Comparison of ENCODE assay signal across 19 cellular contexts in the genomic region with DNA sequence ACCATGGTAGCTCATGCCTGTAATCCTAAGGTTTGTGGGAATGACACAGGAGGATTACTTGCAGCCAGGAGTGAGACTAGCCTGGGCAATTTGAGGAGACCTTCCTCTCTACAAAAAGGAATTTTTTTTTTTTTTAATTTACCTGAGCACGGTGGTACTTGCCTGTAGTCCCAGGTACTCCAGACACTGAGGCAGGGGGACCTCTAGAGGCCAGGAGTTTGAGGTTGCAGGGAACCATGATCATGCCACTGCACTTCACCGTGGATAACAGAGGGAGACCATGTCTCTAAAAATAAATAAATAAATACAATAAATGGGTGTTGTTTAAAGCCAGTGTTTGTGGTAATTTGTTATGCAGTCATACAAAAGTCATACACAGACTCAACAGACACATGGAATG. TPM values are rescaled to one million over a fixed set of nuclear protein-coding genes. Genes with fewer than 3 reads are reported as not detected.
DNase-seq lines count a peak whose midpoint lies in the region; ATAC-seq, FAIRE-seq and TF ChIP-seq lines count a peak whose summit lies in the region.
"Had no signal": no experiment of that assay in that cellular context is flagged by ENCODE, and none has a peak within 500 bp of the region (broad histone marks: within the 10 kb centered on the region; RNA-seq: fewer than 3 reads in every experiment).

No MANE protein-coding gene starts in this region.

- H3K9me3 ChIP-seq in H9 (ENCODE audit: control insufficient read depth, low read depth, low read length): no peaks in the 10 kb centered on the region
- no peaks in the 10 kb centered on the region for H3K9me3 ChIP-seq in WERI-Rb-1 (ENCODE audit: severe bottlenecking)
- H3K9me3 ChIP-seq in SK-N-SH: no peaks in the 10 kb centered on the region
- H3K9me3 ChIP-seq: mucosa of descending colon, right atrium auricular region, uterus had no signal

- H3K36me3 Mint-ChIP-seq in activated naive CD4-positive, alpha-beta T cell treated with anti-CD3 and anti-CD28 coated beads for 36 hours (ENCODE audit: low read depth): peaks cover 21% of the 10 kb centered on the region
- peaks cover 21 to 22% of the 10 kb centered on the region in 2 donors for H3K36me3 Mint-ChIP-seq in activated naive CD4-positive, alpha-beta T cell treated with anti-CD3 and anti-CD28 coated beads, Interleukin-2, amount 50 U/mL, for 72 hours
- peaks cover 0 to 3% (median 2%) of the 10 kb centered on the region in 3 experiments; a peak in 3 of 7 replicates for H3K36me3 Mint-ChIP-seq in H9 (ENCODE audit: insufficient read depth in 1 of 3, low read depth in 3 of 3)
- peaks cover 26% of the 10 kb centered on the region for H3K36me3 Mint-ChIP-seq in stimulated activated memory B cell treated with anti-CD40 and anti-IgM and Interleukin-4, amounts not matched to agents 10 μg/mL and 1 μg/mL and 100 μg/mL, for 72 hours

- no peaks in the 10 kb centered on the region for H3K9me3 Mint-ChIP-seq in activated naive CD4-positive, alpha-beta T cell treated with anti-CD3 and anti-CD28 coated beads for 36 hours
- no peaks in the 10 kb centered on the region for H3K9me3 Mint-ChIP-seq in activated naive CD4-positive, alpha-beta T cell treated with anti-CD3 and anti-CD28 coated beads, Interleukin-2, amount 50 U/mL, for 72 hours
- H3K9me3 Mint-ChIP-seq in H9: no peaks in the 10 kb centered on the region
- H3K9me3 Mint-ChIP-seq in stimulated activated memory B cell treated with anti-CD40 and anti-IgM and Interleukin-4, amounts not matched to agents 10 μg/mL and 1 μg/mL and 100 μg/mL, for 72 hours: no peaks in the 10 kb centered on the region
- H3K9me3 Mint-ChIP-seq: CD8-positive, alpha-beta memory T cell had no signal

- no peak overlapping the region for H3K4ac ChIP-seq in H9 (ENCODE audit: low read depth, low read length)

- H3K4me3 ChIP-seq in WERI-Rb-1 (ENCODE audit: low read depth, low read length) (no peak overlapping the region), SK-N-SH (ENCODE audit: low read depth in 2 of 2, low read length in 1 of 2) (no peak overlapping the region)
- H3K4me3 ChIP-seq: mucosa of descending colon, right atrium auricular region, uterus had no signal

- no peak overlapping the region for H3K56ac ChIP-seq in H9 (ENCODE audit: insufficient read length, low read depth, low read length)

- H3K27me3 Mint-ChIP-seq in activated naive CD4-positive, alpha-beta T cell treated with anti-CD3 and anti-CD28 coated beads for 36 hours (ENCODE audit: low read depth): no peaks in the 10 kb centered on the region
- peaks cover 51% of the 10 kb centered on the region for H3K27me3 Mint-ChIP-seq in H9 (ENCODE audit: low read depth)
- no peaks in the 10 kb centered on the region for H3K27me3 Mint-ChIP-seq in stimulated activated memory B cell treated with anti-CD40 and anti-IgM and Interleukin-4, amounts not matched to agents 10 μg/mL and 1 μg/mL and 100 μg/mL, for 72 hours

- no peak overlapping the region for H2AK5ac ChIP-seq in H9 (ENCODE audit: insufficient read length, low read length)

- H3K27me3 ChIP-seq in H9 (ENCODE audit: insufficient read depth, low read length) (peaks cover 9% of the 10 kb centered on the region; the same call in 1 of the 2 replicates), WERI-Rb-1 (ENCODE audit: insufficient read depth, low read depth, severe bottlenecking) (no peaks in the 10 kb centered on the region), SK-N-SH (ENCODE audit: insufficient read depth) (peaks cover 49% of the 10 kb centered on the region; the same call in 1 of the 2 replicates)
- H3K27me3 ChIP-seq: right atrium auricular region, uterus had no signal

- no CpG with 5 or more reads among the region's 2 CpGs for WGBS in H9 (ENCODE audit: extremely low coverage, insufficient read length, low lambda C conversion rate)
- WGBS in SK-N-SH (ENCODE audit: low lambda C conversion rate): 4% methylated on average over 2 of the region's 2 CpGs

- H3K4me1 Mint-ChIP-seq in activated naive CD4-positive, alpha-beta T cell treated with anti-CD3 and anti-CD28 coated beads for 36 hours (ENCODE audit: low read depth): peaks cover 32% of the 10 kb centered on the region
- peaks cover 6 to 13% of the 10 kb centered on the region in 2 experiments for H3K4me1 Mint-ChIP-seq in H9
- H3K4me1 Mint-ChIP-seq in stimulated activated memory B cell treated with anti-CD40 and anti-IgM and Interleukin-4, amounts not matched to agents 10 μg/mL and 1 μg/mL and 100 μg/mL, for 72 hours: peaks cover 28% of the 10 kb centered on the region

- ATAC-seq in activated naive CD4-positive, alpha-beta T cell treated with anti-CD3 and anti-CD28 coated beads, Interleukin-2, amount 50 U/mL, for 72 hours: no peak
- no peak for ATAC-seq in stimulated activated memory B cell treated with anti-CD40 and anti-IgM and Interleukin-4, amounts not matched to agents 10 μg/mL and 1 μg/mL and 100 μg/mL, for 72 hours
- ATAC-seq: left colon, mucosa of descending colon had no signal

- no peaks in the 10 kb centered on the region for H3K36me3 ChIP-seq in WERI-Rb-1
- H3K36me3 ChIP-seq in SK-N-SH (replicated peaks in 1 of 2; ENCODE audit: control insufficient read depth in 1 of 2, insufficient read depth in 2 of 2, low read length in 1 of 2): no peaks in the 10 kb centered on the region
- H3K36me3 ChIP-seq: uterus had no signal

- H3K18ac ChIP-seq in H9 (ENCODE audit: insufficient read length, low read depth, low read length): no peak overlapping the region

- peaks cover 4% of the 10 kb centered on the region for H3K23me2 ChIP-seq in H9 (ENCODE audit: insufficient read length, low read depth, low read length, poor library complexity, severe bottlenecking)

- no peak overlapping the region for H2BK15ac ChIP-seq in H9 (ENCODE audit: low read depth, low read length)

- no peak overlapping the region for H2BK20ac ChIP-seq in H9 (ENCODE audit: low read depth, low read length, poor library complexity, severe bottlenecking)

- no peak overlapping the region for H3K27ac Mint-ChIP-seq in activated naive CD4-positive, alpha-beta T cell treated with anti-CD3 and anti-CD28 coated beads for 36 hours
- H3K27ac Mint-ChIP-seq in activated naive CD4-positive, alpha-beta T cell treated with anti-CD3 and anti-CD28 coated beads, Interleukin-2, amount 50 U/mL, for 72 hours: no peak overlapping the region
- no peak overlapping the region for H3K27ac Mint-ChIP-seq in H9
- H3K27ac Mint-ChIP-seq in stimulated activated memory B cell treated with anti-CD40 and anti-IgM and Interleukin-4, amounts not matched to agents 10 μg/mL and 1 μg/mL and 100 μg/mL, for 72 hours: peak overlapping the region; percentile 96

- peak; percentile 60 for TF ChIP-seq CTCF in H9 (conservative IDR thresholded peaks at IDR 0.05)
- TF ChIP-seq CTCF in WERI-Rb-1 (IDR thresholded peaks at IDR 0.05; ENCODE audit: low read depth, low read length): peak; percentile 56
- no peak for TF ChIP-seq CTCF in SK-N-SH (IDR thresholded peaks at IDR 0.05)

- no peaks in the 10 kb centered on the region for H3K79me2 ChIP-seq in H9 (ENCODE audit: insufficient read depth, low read length)
- no peaks in the 10 kb centered on the region for H3K79me2 ChIP-seq in SK-N-SH (ENCODE audit: insufficient read depth)

- no peaks in the 10 kb centered on the region for H3F3A ChIP-seq in SK-N-SH (replicated peaks; ENCODE audit: insufficient read depth)

- no peaks in the 10 kb centered on the region for H3K79me1 ChIP-seq in H9 (ENCODE audit: insufficient read depth, low read depth, low read length, poor library complexity, severe bottlenecking)

- POLR2A ChIA-PET in SK-N-SH (lab: Yijun Ruan, JAX): no interaction called here

- no peak for TF ChIP-seq RAD21 in SK-N-SH (IDR thresholded peaks at IDR 0.05; ENCODE audit: low read length)

- H3T11ph ChIP-seq in H9 (ENCODE audit: low read length): no peak overlapping the region

- no peak overlapping the region for H2BK5ac ChIP-seq in H9 (ENCODE audit: insufficient read length, low read length)

- no peak overlapping the region for H2BK120ac ChIP-seq in H9 (ENCODE audit: low read depth, low read length, poor library complexity, severe bottlenecking)

- H3K27ac ChIP-seq in H9 (ENCODE audit: insufficient read length, low read depth, low read length) (no peak overlapping the region), WERI-Rb-1 (peak overlapping the region; percentile 47), SK-N-SH (ENCODE audit: low read depth in 2 of 2, low read length in 1 of 2) (no peak overlapping the region)
- H3K27ac ChIP-seq: HL-60, right atrium auricular region, uterus had no signal

- H3K9me2 ChIP-seq in SK-N-SH: no peaks in the 10 kb centered on the region

- intact Hi-C loops in activated naive CD4-positive, alpha-beta T cell treated with anti-CD3 and anti-CD28 coated beads for 36 hours (cut with micrococcal nuclease): loop anchor here (1.0 to 5.0 kb wide), 5 partner anchors 12 to 221 kb away; a partner anchor contains a TSS

- H4K5ac ChIP-seq in H9 (ENCODE audit: insufficient read length, low read depth, low read length): no peak overlapping the region

- H2AFZ ChIP-seq in H9 (ENCODE audit: low read length) (no peak overlapping the region), SK-N-SH (ENCODE audit: low read depth) (no peak overlapping the region)

- peak; percentile 64 for DNase-seq in activated naive CD4-positive, alpha-beta T cell treated with anti-CD3 and anti-CD28 coated beads for 36 hours
- no peak for DNase-seq in activated naive CD4-positive, alpha-beta T cell treated with anti-CD3 and anti-CD28 coated beads, Interleukin-2, amount 50 U/mL, for 72 hours (ENCODE audit: low spot score in 2 of 2)
- DNase-seq in H9 (peak; percentile 71), WERI-Rb-1 (peak; percentile 55), urothelium cell line (ENCODE audit: low spot score) (no peak), germinal center (ENCODE audit: low spot score) (no peak), SK-N-SH (no peak)
- DNase-seq: activated CD4-positive, CD25-positive, alpha-beta regulatory T cell; activated naive CD4-positive, alpha-beta T cell treated with anti-CD3 and anti-CD28 coated beads, Interleukin-2, amount 50 U/mL, for 16 hours; left colon; mucosa of descending colon; NCI-H226; SHP77; uterus had no signal

- no peak overlapping the region for H4K91ac ChIP-seq in H9 (ENCODE audit: insufficient read length, low read depth, low read length)

- H3K23ac ChIP-seq in H9 (ENCODE audit: insufficient read length, low read depth, low read length): no peak overlapping the region

- H4K20me1 ChIP-seq in H9 (ENCODE audit: control insufficient read depth, insufficient read depth, insufficient read length): no peaks in the 10 kb centered on the region
- no peaks in the 10 kb centered on the region for H4K20me1 ChIP-seq in SK-N-SH (ENCODE audit: insufficient read depth)

- H3K4me1 ChIP-seq in H9 (ENCODE audit: insufficient read depth, low read length): no peaks in the 10 kb centered on the region; the same call in 1 of the 2 replicates
- H3K4me1 ChIP-seq in SK-N-SH (ENCODE audit: control insufficient read depth in 1 of 2, insufficient read depth in 2 of 2, low read depth in 1 of 2, low read length in 1 of 2): no peaks in the 10 kb centered on the region; a peak in 1 of 4 replicates
- H3K4me1 ChIP-seq: uterus had no signal

- CTCF ChIA-PET in activated naive CD4-positive, alpha-beta T cell treated with anti-CD3 and anti-CD28 coated beads for 36 hours (lab: Charles Lee): interaction anchor here (0.6 to 2.6 kb wide), 7 partner anchors 11 to 82 kb away, joined by 3 to 14 read pairs (median 3); no protein-coding TSS in a partner anchor
- CTCF ChIA-PET in SK-N-SH (lab: Yijun Ruan, JAX): interaction anchor here (0.6 to 2.1 kb wide), 3 partner anchors 17 to 70 kb away, joined by 3 to 5 read pairs (median 4); no protein-coding TSS in a partner anchor

- no peak overlapping the region for H2BK12ac ChIP-seq in H9 (ENCODE audit: insufficient read length, low read depth, low read length)

- no peak for TF ChIP-seq EP300 in SK-N-SH (IDR thresholded peaks at IDR 0.05; ENCODE audit: borderline replicate concordance in 1 of 2, low read depth in 1 of 2, low read length in 1 of 2)

- no peak overlapping the region for H4K8ac ChIP-seq in H9 (replicated peaks; ENCODE audit: insufficient read length, low read depth, low read length)

- no peak overlapping the region for H3K14ac ChIP-seq in H9 (ENCODE audit: insufficient read depth, low read length)

- FAIRE-seq in urothelium cell line (lab: Jason Lieb, UNC): no peak

- H3K9ac ChIP-seq in H9 (ENCODE audit: extremely low read depth, insufficient read length, low read length): no peak overlapping the region
- no peak overlapping the region for H3K9ac ChIP-seq in SK-N-SH

- H3K4me2 ChIP-seq in H9 (ENCODE audit: insufficient read depth, insufficient read length, low read length) (no peak overlapping the region), SK-N-SH (no peak overlapping the region)

- H3K4me3 Mint-ChIP-seq in activated naive CD4-positive, alpha-beta T cell treated with anti-CD3 and anti-CD28 coated beads for 36 hours: no peak overlapping the region
- H3K4me3 Mint-ChIP-seq in H9: no peak overlapping the region
- no peak overlapping the region for H3K4me3 Mint-ChIP-seq in stimulated activated memory B cell treated with anti-CD40 and anti-IgM and Interleukin-4, amounts not matched to agents 10 μg/mL and 1 μg/mL and 100 μg/mL, for 72 hours

RNA-seq across cellular contexts. Expression of a gene that starts 2.4 kb away (rescaled TPM):
- total RNA-seq in activated naive CD4-positive, alpha-beta T cell treated with anti-CD3 and anti-CD28 coated beads for 36 hours: 100 to 1,000 TPM; 282 to 310 TPM
- total RNA-seq in activated naive CD4-positive, alpha-beta T cell treated with anti-CD3 and anti-CD28 coated beads, Interleukin-2, amount 50 U/mL, for 72 hours: 100 to 1,000 TPM; 220 to 504 TPM
- total RNA-seq in H9 (2021): 7.0 and 7.4 TPM in 2 replicates
- 0.28 and 0.31 TPM in 2 replicates for polyA plus RNA-seq in SK-N-SH (2012; rRNA removed)
- 0.07 and 0.08 TPM in 2 replicates for polyA plus RNA-seq in SK-N-SH (2012; cell fraction: cytosol; rRNA removed)
- polyA plus RNA-seq in SK-N-SH (2012; cell fraction: nucleus; rRNA removed): 0.25 and 0.34 TPM in 2 replicates

RNA-seq across cellular contexts. Expression of a gene that starts 39.9 kb away (rescaled TPM):
- not detected for total RNA-seq in activated naive CD4-positive, alpha-beta T cell treated with anti-CD3 and anti-CD28 coated beads for 36 hours
- total RNA-seq in activated naive CD4-positive, alpha-beta T cell treated with anti-CD3 and anti-CD28 coated beads, Interleukin-2, amount 50 U/mL, for 72 hours: 1 to 10 TPM in 1 of 2 donors, not detected in 1; 5.9 TPM
- total RNA-seq in H9 (2021): 1.4 and 1.7 TPM in 2 replicates
- not detected in 2 replicates for polyA plus RNA-seq in SK-N-SH (2012; rRNA removed)
- polyA plus RNA-seq in SK-N-SH (2012; cell fraction: cytosol; rRNA removed): not detected in 2 replicates
- polyA plus RNA-seq in SK-N-SH (2012; cell fraction: nucleus; rRNA removed): not detected in 2 replicates
- total RNA-seq: left colon, mucosa of descending colon had no signal
- polyA plus RNA-seq: AG04450 had no signal

Comparison
In these comparisons a context has a peak if more than half of its experiments do, and no peak if none do; other contexts are left out.
1. DNase-seq: peak in activated naive CD4-positive, alpha-beta T cell treated with anti-CD3 and anti-CD28 coated beads for 36 hours (single experiment), H9 (single experiment) and WERI-Rb-1 (single experiment); none in activated naive CD4-positive, alpha-beta T cell treated with anti-CD3 and anti-CD28 coated beads, Interleukin-2, amount 50 U/mL, for 72 hours (0 of 2), urothelium cell line (single experiment), germinal center (single experiment) and SK-N-SH (single experiment).
2. RNA of a gene that starts 2.4 kb away (total RNA-seq): 220 to 504 TPM in activated naive CD4-positive, alpha-beta T cell treated with anti-CD3 and anti-CD28 coated beads, Interleukin-2, amount 50 U/mL, for 72 hours and 282 to 310 TPM in activated naive CD4-positive, alpha-beta T cell treated with anti-CD3 and anti-CD28 coated beads for 36 hours; 7.0 to 7.4 TPM in H9; every median in the first group is over 10 times any median in the second.